7 cellular contexts compared by ENCODE assay signal in genomic region chr5:160508780-160509361, GRCh38.
DNase-seq lines count a peak whose midpoint lies in the region; ATAC-seq and TF ChIP-seq lines count a peak whose summit lies in the region.

No MANE protein-coding gene starts in this region.

- H2AFZ ChIP-seq in HCT116 (ENCODE audit: low read depth, low read length, poor library complexity, severe bottlenecking): peak overlapping the region; percentile 68

- peak; percentile 95 for ATAC-seq in HCT116

- peak; percentile 73 for DNase-seq in HCT116 (ENCODE audit: low read depth, low spot score)
- DNase-seq in M059J (ENCODE audit: low read depth): peak; percentile 78
- peak; percentile 83 for DNase-seq in SK-MEL-5 (ENCODE audit: low read depth, low spot score)
- peak; percentile 45 for DNase-seq in activated naive CD4-positive, alpha-beta T cell treated with anti-CD3 and anti-CD28 coated beads, Interleukin-2, amount 50 U/mL, for 16 hours
- DNase-seq in globus pallidus (ENCODE audit: low spot score): peak; percentile 82
- DNase-seq in pons (ENCODE audit: low spot score): peak; percentile 91

- CTCF ChIA-PET in HCT116 (lab: Charles Lee): interaction anchor here (1.0 to 1.9 kb wide), 2 partner anchors 11 to 70 kb away, joined by 3 to 18 read pairs; no protein-coding TSS in a partner anchor

- TF ChIP-seq POLR2A in HCT116 (IDR thresholded peaks at IDR 0.05; ENCODE audit: borderline replicate concordance, extremely low read depth, insufficient read depth, insufficient read length): no peak

- no TSS peak for BruUV-seq in HCT116 (replicated peaks; lab: Mats Ljungman, UMichigan)

- intact Hi-C loops in HCT116 (cut with micrococcal nuclease): loop anchor here (2.0 kb wide), 1 partner anchor 278 kb away; no protein-coding TSS in a partner anchor

- no peak overlapping the region for H3K4me3 ChIP-seq in HCT116 (replicated peaks in 1 of 2; ENCODE audit: low read depth in 1 of 2, low read length in 2 of 2)

- H3K27me3 ChIP-seq in HCT116 (ENCODE audit: insufficient read depth, low read length): peaks cover 23% of the 10 kb centered on the region

- H4K20me1 ChIP-seq in HCT116 (ENCODE audit: insufficient read depth): no peaks in the 10 kb centered on the region

- H3K36me3 ChIP-seq in HCT116 (ENCODE audit: control insufficient read depth in 1 of 2, insufficient read depth in 2 of 2, low read length in 2 of 2): no peaks in the 10 kb centered on the region

- RAD21 ChIA-PET in HCT116 (lab: Charles Lee; ENCODE audit: low non-redundant PET in 1 of 2, low total read pairs in 2 of 2, uncharacterized antibody in 2 of 2, unreplicated experiment in 2 of 2): no interaction called here

- peak; percentile 91 for TF ChIP-seq RAD21 in HCT116 (IDR thresholded peaks at IDR 0.05; ENCODE audit: low read depth)

- TF ChIP-seq CTCF in GM12872 (IDR thresholded peaks at IDR 0.05; ENCODE audit: insufficient read depth, low read depth, low read length) (peak; percentile 76), HCT116 (IDR thresholded peaks at IDR 0.05 in 2 of 3, conservative IDR thresholded peaks at IDR 0.05 in 1 of 3; ENCODE audit: borderline replicate concordance in 1 of 3, insufficient read depth in 1 of 3, low read depth in 2 of 3, low read length in 2 of 3) (peak; percentile 50 to 93 (median 73); a peak in 5 of 6 replicates)

- H3K9me3 ChIP-seq in HCT116 (ENCODE audit: control insufficient read depth in 1 of 2, insufficient read depth in 1 of 2, low read depth in 1 of 2, low read length in 2 of 2): no peaks in the 10 kb centered on the region

- H3K9ac ChIP-seq in HCT116 (ENCODE audit: low read length): no peak overlapping the region

- no peak overlapping the region for H3K4me2 ChIP-seq in HCT116 (ENCODE audit: low read length)

- in situ Hi-C loops in SK-MEL-5 (cut with HindIII; ENCODE audit: low pct_unique_long_range_greater_than_20kb, low sequenced_read_pairs): no loop called here

- H3K4me1 ChIP-seq in HCT116 (ENCODE audit: control insufficient read depth in 1 of 2, insufficient read depth in 2 of 2, low read length in 2 of 2): no peaks in the 10 kb centered on the region

- H3K79me2 ChIP-seq in HCT116 (ENCODE audit: insufficient read depth, low read length): no peaks in the 10 kb centered on the region

- POLR2A ChIA-PET in HCT116 (lab: Charles Lee): no interaction called here

- H3K27ac ChIP-seq in HCT116 (ENCODE audit: low read depth, low read length): no peak overlapping the region

- no peaks in the 10 kb centered on the region for H3K9me2 ChIP-seq in HCT116 (ENCODE audit: insufficient read depth)

TF ChIP-seq in HCT116, 20 proteins besides CTCF, POLR2A, EP300 and RAD21:
- TF ChIP-seq ELF1 (IDR thresholded peaks at IDR 0.05; ENCODE audit: borderline replicate concordance, low read depth) (no peak), ZBTB33 (IDR thresholded peaks at IDR 0.05; ENCODE audit: extremely low read depth, insufficient replicate concordance, low read length) (no peak), SRF (IDR thresholded peaks at IDR 0.05; ENCODE audit: low read depth) (no peak), EZH2phosphoT487 (IDR thresholded peaks at IDR 0.05; ENCODE audit: borderline replicate concordance) (no peak), ATF3 (IDR thresholded peaks at IDR 0.05) (no peak), JUND (IDR thresholded peaks at IDR 0.05) (no peak), POLR2AphosphoS5 (IDR thresholded peaks at IDR 0.05; ENCODE audit: low read depth, low read length) (no peak), YY1 (IDR thresholded peaks at IDR 0.05; ENCODE audit: extremely low read depth, insufficient replicate concordance, low read depth, low read length) (no peak), EZH2 (IDR thresholded peaks at IDR 0.05) (no peak)
